In the genomic region with DNA sequence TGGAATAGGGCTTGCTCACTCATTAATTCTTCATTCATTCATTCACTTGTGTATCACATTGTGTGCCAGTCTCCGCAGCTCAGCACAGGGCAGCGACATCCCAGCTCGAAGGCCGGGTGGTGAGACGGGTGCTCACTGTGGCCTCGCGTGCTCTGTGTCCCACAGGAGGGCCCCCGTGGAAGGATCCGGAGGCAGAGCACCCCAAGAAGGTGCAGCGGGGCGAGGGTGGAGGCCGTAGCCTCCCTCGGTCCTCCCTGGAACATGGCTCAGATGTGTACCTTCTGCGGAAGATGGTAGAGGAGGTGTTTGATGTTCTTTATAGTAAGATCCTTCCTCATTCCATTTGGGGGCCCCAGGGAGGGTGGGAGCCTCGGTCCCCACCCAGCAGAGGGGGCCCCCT, we compare ENCODE assay signal across 20 cellular contexts.
"Had no signal": no experiment of that assay in that cellular context is flagged by ENCODE, and none has a peak within 500 bp of the region (broad histone marks: within the 10 kb centered on the region; RNA-seq: fewer than 3 reads in every experiment).

No MANE protein-coding gene starts in this region.

- H3K9me3 ChIP-seq: SJCRH30 had no signal

- H3K27ac ChIP-seq: HL-60, SJCRH30 had no signal

- H3K4me3 ChIP-seq: SJCRH30 had no signal

- H3K27me3 ChIP-seq: SJCRH30 had no signal

- ATAC-seq: SK-N-SH treated with all-trans-retinoic acid at 6 μM for 48 hours had no signal

- DNase-seq: KBM-7, MV-4-11, NCI-H1048, NCI-H1105 treated with DMSO at 0.1 percent for 48 hours, NCI-H1417 treated with DMSO at 0.1 percent for 48 hours, NCI-H187, NCI-H2029, NCI-H2081 treated with DMSO at 0.1 percent for 48 hours, NCI-H2171, NCI-H226, NCI-H446, NCI-H510A, NCI-H524 treated with DMSO at 0.1 percent for 48 hours, NCI-H69, NCI-H774, RPMI8226, SHP77 treated with DMSO at 0.1 percent for 48 hours, SJCRH30 had no signal
